ENCODE assay signal across 13 cellular contexts in the genomic region with DNA sequence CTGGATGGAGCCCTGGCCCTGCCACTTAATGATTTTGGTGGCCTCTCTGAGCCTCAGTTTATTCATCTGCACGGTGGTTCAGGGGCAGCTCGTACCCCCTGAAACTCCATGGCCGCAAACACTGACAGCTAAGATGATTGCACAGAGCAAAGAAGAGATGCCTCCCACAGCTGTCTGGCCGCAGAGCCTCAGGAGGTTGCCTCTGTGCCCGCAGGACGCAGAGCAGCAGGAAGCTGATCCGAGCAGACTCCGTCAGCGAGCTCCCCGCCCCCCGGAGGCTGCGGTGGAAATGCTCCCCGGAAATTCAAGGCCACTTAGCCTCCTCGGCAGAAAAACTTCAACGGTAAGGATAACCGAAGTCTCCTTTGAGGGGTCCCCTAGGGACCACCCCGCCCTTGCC. TPM values are rescaled to one million over a fixed set of nuclear protein-coding genes. Genes with fewer than 3 reads are reported as not detected.
DNase-seq lines count a peak whose midpoint lies in the region; ATAC-seq and TF ChIP-seq lines count a peak whose summit lies in the region.
"Had no signal": no experiment of that assay in that cellular context is flagged by ENCODE, and none has a peak within 500 bp of the region (broad histone marks: within the 10 kb centered on the region; RNA-seq: fewer than 3 reads in every experiment).

No MANE protein-coding gene starts in this region.

- peak; percentile 49 for DNase-seq in cardiac septum (ENCODE audit: low spot score)
- no peak for DNase-seq in Right ventricle myocardium inferior (ENCODE audit: missing footprints)
- DNase-seq in RPMI7951 (ENCODE audit: low read depth) = peak; percentile 13
- DNase-seq in endodermal cell = peak; percentile 77
- peak; percentile 23 for DNase-seq in ureter (ENCODE audit: low spot score)
- DNase-seq in heart left ventricle = no peak
- DNase-seq: effector memory CD8-positive, alpha-beta T cell; NCI-H2029 treated with DMSO at 0.1 percent for 48 hours; occipital lobe had no signal

- H3K9me3 ChIP-seq in endodermal cell (ENCODE audit: control insufficient read depth, low read length) (no peaks in the 10 kb centered on the region), heart left ventricle (no peaks in the 10 kb centered on the region)
- H3K9me3 ChIP-seq: SK-N-SH had no signal

- no peaks in the 10 kb centered on the region for H3K4me1 ChIP-seq in endodermal cell (ENCODE audit: control insufficient read depth, insufficient read depth, low read length)
- H3K4me1 ChIP-seq in heart left ventricle = no peaks in the 10 kb centered on the region

- no peak for TF ChIP-seq POLR2A in heart left ventricle (IDR thresholded peaks at IDR 0.05)

- WGBS in endodermal cell (ENCODE audit: insufficient coverage in 1 of 2, insufficient read length in 1 of 2), 2 experiments = 33 to 50% methylated on average over 2 to 17 of the region's 17 CpGs
- WGBS in heart left ventricle, 4 donors = 15 to 29% (median 20%) methylated on average over 11 to 17 of the region's 17 CpGs

- peaks cover 16% of the 10 kb centered on the region for H3K4me1 Mint-ChIP-seq in endodermal cell

- H3K4me3 ChIP-seq in endodermal cell (ENCODE audit: low read length) (no peak overlapping the region), heart left ventricle (no peak overlapping the region)

- H3K27ac ChIP-seq in endodermal cell (ENCODE audit: low read depth, low read length) = no peak overlapping the region
- no peak overlapping the region for H3K27ac ChIP-seq in heart left ventricle

- no peaks in the 10 kb centered on the region for H3K36me3 Mint-ChIP-seq in endodermal cell (ENCODE audit: low read depth)

- peaks cover 20% of the 10 kb centered on the region for H3K27me3 Mint-ChIP-seq in endodermal cell (ENCODE audit: insufficient read depth)

- TF ChIP-seq CTCF in endodermal cell (conservative IDR thresholded peaks at IDR 0.05) = peak; percentile 39
- TF ChIP-seq CTCF in heart left ventricle (IDR thresholded peaks at IDR 0.05) = no peak

- no peak overlapping the region for H3K27ac Mint-ChIP-seq in endodermal cell
- H3K27ac Mint-ChIP-seq: effector memory CD8-positive, alpha-beta T cell had no signal

- ATAC-seq in Right ventricle myocardium inferior (no peak), GM18498 (IDR thresholded peaks at IDR 0.05; ENCODE audit: unreplicated experiment) (no peak), heart left ventricle (no peak)
- ATAC-seq in activated CD4-positive, CD25-positive, alpha-beta regulatory T cell treated with anti-CD3 and anti-CD28 coated beads, Interleukin-2, amount 50 U/mL, for 24 hours = no peak
- ATAC-seq: effector memory CD8-positive, alpha-beta T cell; HCT116 had no signal

- no peak overlapping the region for H3K9ac ChIP-seq in endodermal cell (ENCODE audit: extremely low read depth, low read length, poor library complexity, severe bottlenecking)
- H3K9ac ChIP-seq: SK-N-SH had no signal

- no peak overlapping the region for H3K4me3 Mint-ChIP-seq in endodermal cell
- H3K4me3 Mint-ChIP-seq: effector memory CD8-positive, alpha-beta T cell had no signal

- no peaks in the 10 kb centered on the region for H3K9me3 Mint-ChIP-seq in endodermal cell
- H3K9me3 Mint-ChIP-seq: effector memory CD8-positive, alpha-beta T cell had no signal

- intact Hi-C loops in cardiac septum (cut with DNase I) (no loop called here), Right ventricle myocardium inferior (cut with DNase I) (no loop called here), heart left ventricle (cut with DNase I) (no loop called here)

- H3K36me3 ChIP-seq in endodermal cell (ENCODE audit: control insufficient read depth, insufficient read depth, low read length) (no peaks in the 10 kb centered on the region), heart left ventricle (no peaks in the 10 kb centered on the region)

- H3K27me3 ChIP-seq in endodermal cell (ENCODE audit: control insufficient read depth, insufficient read depth, low read length, poor library complexity, severe bottlenecking) (no peaks in the 10 kb centered on the region), heart left ventricle (peaks cover 0 to 40% (median 3%) of the 10 kb centered on the region in 9 donors)

RNA-seq across cellular contexts. Expression of a gene that starts 30.2 kb away (rescaled TPM):
- total RNA-seq in cardiac septum = not detected
- not detected for total RNA-seq in Right ventricle myocardium inferior
- total RNA-seq in RPMI7951 (2014; rRNA removed; shearing (Covaris generic)) = not detected in 2 replicates
- not detected for total RNA-seq in endodermal cell
- not detected for polyA plus RNA-seq in endodermal cell (2013, experiment 1 of 2)
- polyA plus RNA-seq in endodermal cell (2013, experiment 2 of 2) = not detected
- not detected for total RNA-seq in ureter
- not detected for total RNA-seq in heart left ventricle
- polyA plus RNA-seq in heart left ventricle = not detected
- total RNA-seq: occipital lobe had no signal
- polyA plus RNA-seq: SK-N-SH had no signal

RNA-seq across cellular contexts. Expression of a gene that starts 35.5 kb away (rescaled TPM):
- total RNA-seq in cardiac septum (not detected), Right ventricle myocardium inferior (not detected), endodermal cell (not detected), ureter (not detected), heart left ventricle (not detected)
- total RNA-seq in RPMI7951 (2014; rRNA removed; shearing (Covaris generic)) = not detected in 2 replicates
- polyA plus RNA-seq in endodermal cell (2013, experiment 1 of 2) = 1.1 TPM
- polyA plus RNA-seq in endodermal cell (2013, experiment 2 of 2) = 1.1 TPM
- not detected for polyA plus RNA-seq in heart left ventricle
- polyA plus RNA-seq: SK-N-SH had no signal

RNA-seq across cellular contexts. Expression of a gene that starts 39.2 kb away (rescaled TPM):
- total RNA-seq in cardiac septum (not detected), Right ventricle myocardium inferior (not detected), endodermal cell (not detected), ureter (not detected), heart left ventricle (not detected)
- not detected in 2 replicates for total RNA-seq in RPMI7951 (2014; rRNA removed; shearing (Covaris generic))
- polyA plus RNA-seq in endodermal cell (2013, experiment 1 of 2) = 2.6 TPM
- polyA plus RNA-seq in endodermal cell (2013, experiment 2 of 2) = 2.5 TPM
- not detected for polyA plus RNA-seq in heart left ventricle
- total RNA-seq: occipital lobe had no signal

Comparison
In these comparisons a context has a peak if more than half of its experiments do, and no peak if none do; other contexts are left out.
1. DNase-seq: peak in cardiac septum (single experiment), RPMI7951 (single experiment), endodermal cell (single experiment) and ureter (single experiment); none in Right ventricle myocardium inferior (single experiment) and heart left ventricle (0 of 5).